1 cellular context compared by ENCODE assay signal in genomic region chr7:2623698-2624014, GRCh38.
TF ChIP-seq lines count a peak whose summit lies in the region.

No MANE protein-coding gene starts in this region.

TF ChIP-seq in H1, 55 proteins besides CTCF, POLR2A, EP300 and RAD21:
- TF ChIP-seq RNF2 (IDR thresholded peaks at IDR 0.05; ENCODE audit: borderline replicate concordance, low read depth, low read length, missing control alignments, poor library complexity, severe bottlenecking): no peak
- no peak for TF ChIP-seq HDAC2 (IDR thresholded peaks at IDR 0.05; ENCODE audit: borderline replicate concordance in 1 of 2, low read depth in 2 of 2, low read length in 2 of 2)
- no peak for TF ChIP-seq BACH1 (IDR thresholded peaks at IDR 0.05; ENCODE audit: low read length)
- no peak for TF ChIP-seq CHD2 (IDR thresholded peaks at IDR 0.05; ENCODE audit: low read length)
- no peak for TF ChIP-seq SP1 (IDR thresholded peaks at IDR 0.05; ENCODE audit: low read depth, low read length)
- TF ChIP-seq TBP (IDR thresholded peaks at IDR 0.05; ENCODE audit: low read depth, low read length): no peak
- no peak for TF ChIP-seq PHF8 (conservative IDR thresholded peaks at IDR 0.05; ENCODE audit: low read depth, low read length)
- no peak for TF ChIP-seq BRCA1 (IDR thresholded peaks at IDR 0.05; ENCODE audit: low read depth, low read length)
- TF ChIP-seq SRF (IDR thresholded peaks at IDR 0.05; ENCODE audit: low read depth, low read length): no peak
- no peak for TF ChIP-seq SIRT6 (IDR thresholded peaks at IDR 0.05; ENCODE audit: low read length)
- no peak for TF ChIP-seq KDM1A (IDR thresholded peaks at IDR 0.05; ENCODE audit: borderline replicate concordance, low read length)
- no peak for TF ChIP-seq POLR2AphosphoS5 (IDR thresholded peaks at IDR 0.05; ENCODE audit: low read depth, low read length)
- TF ChIP-seq CBX8 (IDR thresholded peaks at IDR 0.05; ENCODE audit: borderline replicate concordance, low read depth, low read length): no peak
- TF ChIP-seq TAF1 (IDR thresholded peaks at IDR 0.05; ENCODE audit: low read depth, low read length): no peak
- TF ChIP-seq GTF2F1 (IDR thresholded peaks at IDR 0.05; ENCODE audit: borderline replicate concordance, low read depth, low read length): no peak
- TF ChIP-seq JUN (IDR thresholded peaks at IDR 0.05; ENCODE audit: low read depth, low read length): no peak
- no peak for TF ChIP-seq RFX5 (IDR thresholded peaks at IDR 0.05; ENCODE audit: borderline replicate concordance, low read depth, low read length)
TF ChIP-seq in H1: peak in this region for 0.
